8 cellular contexts compared by ENCODE assay signal in the genomic region with DNA sequence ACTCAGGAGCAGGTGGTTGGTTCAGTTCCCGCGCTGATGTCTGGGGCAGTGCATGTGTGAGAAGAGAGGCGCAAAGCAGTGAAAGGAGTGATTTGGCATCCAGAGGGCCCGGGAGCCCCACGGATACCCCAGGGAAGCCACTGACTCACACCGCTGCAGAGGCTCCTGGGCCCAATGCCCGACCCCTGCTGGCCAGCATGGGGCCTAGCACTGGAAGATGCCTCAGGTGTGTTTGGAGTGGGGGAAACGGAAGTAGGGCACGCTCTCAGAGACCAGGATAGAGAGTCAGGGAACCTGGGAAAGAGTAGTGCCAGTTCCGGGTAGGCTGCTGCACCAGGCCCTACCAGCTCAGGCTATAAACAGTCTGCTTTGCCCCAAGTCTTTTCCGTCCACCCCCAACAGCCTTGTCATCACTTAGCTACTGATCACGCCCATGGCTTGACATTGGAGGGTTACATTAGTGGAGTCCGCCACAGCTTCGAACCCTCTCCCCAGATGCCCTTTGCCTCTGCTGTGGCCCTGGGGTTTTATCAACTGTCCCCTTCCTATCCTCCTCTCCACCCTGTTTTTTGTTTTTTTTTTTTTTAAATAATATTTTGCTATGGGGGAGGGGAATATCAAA. TPM values are rescaled to one million over a fixed set of nuclear protein-coding genes. Genes with fewer than 3 reads are reported as not detected.
DNase-seq lines count a peak whose midpoint lies in the region; ATAC-seq and TF ChIP-seq lines count a peak whose summit lies in the region.

No MANE protein-coding gene starts in this region.

- no peaks in the 10 kb centered on the region for H3K27me3 Mint-ChIP-seq in activated naive CD8-positive, alpha-beta T cell treated with anti-CD3 and anti-CD28 coated beads, Interleukin-2, amount 50 U/mL, for 24 hours

- intact Hi-C loops in PC-9 (cut with micrococcal nuclease; ENCODE audit: unreplicated experiment): no loop called here

- H3K79me2 ChIP-seq in PC-9 (ENCODE audit: low read depth): no peaks in the 10 kb centered on the region

- peaks cover 21% of the 10 kb centered on the region; the same call in 1 of the 2 replicates for H3F3A ChIP-seq in PC-9 (ENCODE audit: insufficient read depth, low read depth)

- H4K20me1 ChIP-seq in PC-9 (ENCODE audit: insufficient read depth): no peaks in the 10 kb centered on the region

- H3K27ac ChIP-seq in PC-9 (no peak overlapping the region), right atrium auricular region (no peak overlapping the region)

- H3K36me3 ChIP-seq in PC-9 (ENCODE audit: low read depth) (peaks cover 21% of the 10 kb centered on the region), right atrium auricular region (peaks cover 36% of the 10 kb centered on the region)

- no peak overlapping the region for H3K4me2 ChIP-seq in PC-9

- POLR2A ChIA-PET in PC-9 (lab: Charles Lee; ENCODE audit: unreplicated experiment): no interaction called here

- no peak overlapping the region for H2AFZ ChIP-seq in PC-9

- TF ChIP-seq CTCF in GM20000 (IDR thresholded peaks at IDR 0.05; ENCODE audit: extremely low read depth, missing control alignments) (peak; percentile 70), PC-9 (conservative IDR thresholded peaks at IDR 0.05) (peak; percentile 64), right atrium auricular region (IDR thresholded peaks at IDR 0.05) (peak; percentile 45 to 79)

- H3K4me3 ChIP-seq in PC-9 (no peak overlapping the region), right atrium auricular region (no peak overlapping the region)

- no peak overlapping the region for H3K4me3 Mint-ChIP-seq in activated naive CD8-positive, alpha-beta T cell treated with anti-CD3 and anti-CD28 coated beads, Interleukin-2, amount 50 U/mL, for 24 hours

- peaks cover 13% of the 10 kb centered on the region for H3K4me1 Mint-ChIP-seq in activated naive CD8-positive, alpha-beta T cell treated with anti-CD3 and anti-CD28 coated beads, Interleukin-2, amount 50 U/mL, for 24 hours

- no peaks in the 10 kb centered on the region for H3K9me2 ChIP-seq in PC-9 (ENCODE audit: insufficient read depth)

- ATAC-seq in activated naive CD8-positive, alpha-beta T cell treated with anti-CD3 and anti-CD28 coated beads, Interleukin-2, amount 50 U/mL, for 24 hours: peak; percentile 88
- no peak for ATAC-seq in GM21576 (IDR thresholded peaks at IDR 0.05; ENCODE audit: unreplicated experiment)

- H3K4me1 ChIP-seq in PC-9 (replicated peaks; ENCODE audit: insufficient read depth) (no peaks in the 10 kb centered on the region), right atrium auricular region (no peaks in the 10 kb centered on the region)

- DNase-seq in COR-L47 (lab: John Stamatoyannopoulos, UW) (peak; percentile 19), GM20000 (ENCODE audit: low spot score) (peak; percentile 68), PC-9 (no peak), right atrium auricular region (ENCODE audit: low spot score) (no peak), CD1c-positive myeloid dendritic cell (ENCODE audit: extremely low spot score) (no peak)
- peak; percentile 45 for DNase-seq in activated naive CD8-positive, alpha-beta T cell treated with anti-CD3 and anti-CD28 coated beads, Interleukin-2, amount 50 U/mL, for 24 hours
- peak; percentile 34 to 41 for DNase-seq in stimulated activated CD4-positive, alpha-beta T cell treated with anti-CD3 and anti-CD28 coated beads, Interleukin-15, amount 100 ng/mL, for 1 hour (ENCODE audit: low read depth in 1 of 2, low spot score in 1 of 2)

- no TSS peak for BruUV-seq in PC-9 (replicated peaks; lab: Mats Ljungman, UMichigan)

- H3K36me3 Mint-ChIP-seq in activated naive CD8-positive, alpha-beta T cell treated with anti-CD3 and anti-CD28 coated beads, Interleukin-2, amount 50 U/mL, for 24 hours (ENCODE audit: low read depth): peaks cover 41% of the 10 kb centered on the region

- no peaks in the 10 kb centered on the region for H3K9me3 Mint-ChIP-seq in activated naive CD8-positive, alpha-beta T cell treated with anti-CD3 and anti-CD28 coated beads, Interleukin-2, amount 50 U/mL, for 24 hours

- CTCF ChIA-PET in PC-9 (lab: Charles Lee): interaction anchor here (0.7 kb wide), 1 partner anchor 61 kb away, joined by 3 read pairs; no protein-coding TSS in a partner anchor

- H3K27me3 ChIP-seq in PC-9 (ENCODE audit: insufficient read depth, low read depth) (no peaks in the 10 kb centered on the region), right atrium auricular region (no peaks in the 10 kb centered on the region)

- H3K27ac Mint-ChIP-seq in activated naive CD8-positive, alpha-beta T cell treated with anti-CD3 and anti-CD28 coated beads, Interleukin-2, amount 50 U/mL, for 24 hours: peak overlapping the region; percentile 26

- no peaks in the 10 kb centered on the region for H3K9me3 ChIP-seq in PC-9 (ENCODE audit: insufficient read depth, low read depth)
- no peaks in the 10 kb centered on the region for H3K9me3 ChIP-seq in right atrium auricular region

RNA-seq across cellular contexts. Expression of a gene that starts 9.5 kb away (rescaled TPM):
- 33.1 and 49.0 TPM in 2 replicates for total RNA-seq in PC-9 (2021)
- total RNA-seq in right atrium auricular region: 1 to 10 TPM; 3.4 to 4.9 TPM

RNA-seq across cellular contexts. Expression of a gene that starts 9.7 kb away (rescaled TPM):
- total RNA-seq in PC-9 (2021) (48.3 and 65.8 TPM in 2 replicates), right atrium auricular region (1 to 10 TPM; 5.9 to 7.4 TPM)

RNA-seq across cellular contexts. Expression of a gene that starts 16.8 kb away (rescaled TPM):
- 2.4 and 3.3 TPM in 2 replicates for total RNA-seq in PC-9 (2021)
- total RNA-seq in right atrium auricular region: under 1 TPM in 1 of 2 donors, not detected in 1; 0.47 TPM

RNA-seq across cellular contexts. Expression of a gene that starts 41.8 kb away (rescaled TPM):
- total RNA-seq in PC-9 (2021) (118 and 124 TPM in 2 replicates), right atrium auricular region (10 to 100 TPM; 14.8 to 15.0 TPM)

Comparison
In these comparisons a context has a peak if more than half of its experiments do, and no peak if none do; other contexts are left out.
1. DNase-seq: peak in COR-L47 (single experiment), GM20000 (single experiment), activated naive CD8-positive, alpha-beta T cell treated with anti-CD3 and anti-CD28 coated beads, Interleukin-2, amount 50 U/mL, for 24 hours (single experiment) and stimulated activated CD4-positive, alpha-beta T cell treated with anti-CD3 and anti-CD28 coated beads, Interleukin-15, amount 100 ng/mL, for 1 hour (2 of 2); none in PC-9 (0 of 2), right atrium auricular region (single experiment) and CD1c-positive myeloid dendritic cell (single experiment).
2. Peak in every context shown above with its lines, with median percentiles within 50 percentile points of each other: CTCF ChIP-seq.